Comparison of ENCODE assay signal across 17 cellular contexts in the genomic region with DNA sequence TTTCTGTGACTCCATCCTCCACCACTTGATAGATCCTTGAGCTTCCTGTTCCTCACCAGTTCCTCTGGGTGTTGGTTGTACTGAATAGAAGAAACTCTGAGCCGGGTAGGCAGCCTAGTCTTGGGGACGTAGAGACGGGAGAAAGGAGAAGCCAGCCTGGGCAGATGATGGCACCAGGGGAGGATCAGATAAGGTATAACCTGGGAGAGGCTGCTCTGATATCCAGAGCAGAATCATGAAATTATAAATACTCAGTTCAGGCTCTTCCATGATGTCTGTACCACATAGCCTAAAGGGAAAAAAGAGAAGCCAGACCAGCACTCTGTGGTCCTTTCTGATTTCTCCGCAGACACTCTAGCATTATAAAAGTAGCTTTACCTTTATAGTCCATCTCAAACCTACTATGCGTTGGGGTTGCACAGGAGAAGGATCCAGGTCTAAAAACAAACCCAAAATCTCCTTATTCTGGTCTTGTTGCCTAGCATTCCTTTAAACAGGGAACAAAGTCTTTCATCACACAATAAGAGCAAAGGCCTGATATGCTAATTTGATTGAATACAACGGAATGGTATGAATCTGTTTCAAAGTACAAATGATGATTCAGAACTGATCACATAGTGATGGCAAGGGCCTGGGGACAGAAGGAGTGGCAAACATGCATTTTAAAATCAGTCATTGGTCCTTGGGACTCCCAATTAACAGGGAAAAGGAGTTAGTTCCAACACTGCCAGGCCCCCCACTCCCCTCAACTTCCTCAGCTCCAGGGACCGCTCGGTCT. TPM values are rescaled to one million over a fixed set of nuclear protein-coding genes. Genes with fewer than 3 reads are reported as not detected.
A peak's percentile ranks its signal among the peaks of the same experiment; 100 is the strongest.
DNase-seq lines count a peak whose midpoint lies in the region; ATAC-seq and TF ChIP-seq lines count a peak whose summit lies in the region.
"Had no signal": no experiment of that assay in that cellular context is flagged by ENCODE, and none has a peak within 500 bp of the region (broad histone marks: within the 10 kb centered on the region; RNA-seq: fewer than 3 reads in every experiment).

No MANE protein-coding gene starts in this region.

- H3K36me3 ChIP-seq in stomach (no peaks in the 10 kb centered on the region), testis (ENCODE audit: low read depth, missing control alignments) (no peaks in the 10 kb centered on the region)
- H3K36me3 ChIP-seq: pancreas, Peyer's patch had no signal

- no peak overlapping the region for H3K27ac Mint-ChIP-seq in activated CD8-positive, alpha-beta T cell treated with anti-CD3 and anti-CD28 coated beads, Interleukin-2, amount 10 ng/mL, durations not matched to agents 7 days and 5 days
- no peak overlapping the region for H3K27ac Mint-ChIP-seq in activated CD8-positive, alpha-beta T cell treated with anti-CD3 and anti-CD28 coated beads for 36 hours
- no peak overlapping the region for H3K27ac Mint-ChIP-seq in activated T-helper 1 cell treated with anti-CD3 and anti-CD28 coated beads, Interleukin-12 subunit alpha, Interleukin-12 subunit beta, Interleukin-2, Interleukin-4 antibody, amounts not matched to agents 30 ng/mL and 10 ng/mL and 1 ng/mL, durations not matched to agents 14 hours and 24 hours and 36 hours

- intact Hi-C loops in activated CD8-positive, alpha-beta T cell treated with anti-CD3 and anti-CD28 coated beads for 36 hours (cut with micrococcal nuclease): no loop called here
- intact Hi-C loops in activated T-helper 1 cell treated with anti-CD3 and anti-CD28 coated beads, Interleukin-12 subunit alpha, Interleukin-12 subunit beta, Interleukin-2, Interleukin-4 antibody, amounts not matched to agents 30 ng/mL and 10 ng/mL and 1 ng/mL, durations not matched to agents 14 hours and 24 hours and 36 hours (cut with micrococcal nuclease): no loop called here
- intact Hi-C loops in stomach (cut with DNase I; ENCODE audit: low total_unique reads) (no loop called here), testis (cut with DNase I; ENCODE audit: low total_unique reads) (no loop called here)

- no peak overlapping the region for H3K4me3 Mint-ChIP-seq in activated CD8-positive, alpha-beta T cell treated with anti-CD3 and anti-CD28 coated beads, Interleukin-2, amount 10 ng/mL, durations not matched to agents 7 days and 5 days
- no peak overlapping the region for H3K4me3 Mint-ChIP-seq in activated CD8-positive, alpha-beta T cell treated with anti-CD3 and anti-CD28 coated beads for 36 hours
- peak overlapping the region; percentile 20 for H3K4me3 Mint-ChIP-seq in activated T-helper 1 cell treated with anti-CD3 and anti-CD28 coated beads, Interleukin-12 subunit alpha, Interleukin-12 subunit beta, Interleukin-2, Interleukin-4 antibody, amounts not matched to agents 30 ng/mL and 10 ng/mL and 1 ng/mL, durations not matched to agents 14 hours and 24 hours and 36 hours

- H3K27me3 Mint-ChIP-seq in activated CD8-positive, alpha-beta T cell treated with anti-CD3 and anti-CD28 coated beads, Interleukin-2, amount 10 ng/mL, durations not matched to agents 7 days and 5 days (ENCODE audit: low read depth): peaks cover 68% of the 10 kb centered on the region
- peaks cover 46% of the 10 kb centered on the region for H3K27me3 Mint-ChIP-seq in activated CD8-positive, alpha-beta T cell treated with anti-CD3 and anti-CD28 coated beads for 36 hours
- H3K27me3 Mint-ChIP-seq in activated T-helper 1 cell treated with anti-CD3 and anti-CD28 coated beads, Interleukin-12 subunit alpha, Interleukin-12 subunit beta, Interleukin-2, Interleukin-4 antibody, amounts not matched to agents 30 ng/mL and 10 ng/mL and 1 ng/mL, durations not matched to agents 14 hours and 24 hours and 36 hours (ENCODE audit: insufficient read depth): peaks cover 69% of the 10 kb centered on the region

- TF ChIP-seq POLR2A in stomach (IDR thresholded peaks at IDR 0.05) (no peak), testis (IDR thresholded peaks at IDR 0.05) (no peak)

- peaks cover 15% of the 10 kb centered on the region for H3K4me1 Mint-ChIP-seq in activated CD8-positive, alpha-beta T cell treated with anti-CD3 and anti-CD28 coated beads, Interleukin-2, amount 10 ng/mL, durations not matched to agents 7 days and 5 days (ENCODE audit: low read depth)
- H3K4me1 Mint-ChIP-seq in activated CD8-positive, alpha-beta T cell treated with anti-CD3 and anti-CD28 coated beads for 36 hours (ENCODE audit: low read depth): peaks cover 12% of the 10 kb centered on the region
- H3K4me1 Mint-ChIP-seq in activated T-helper 1 cell treated with anti-CD3 and anti-CD28 coated beads, Interleukin-12 subunit alpha, Interleukin-12 subunit beta, Interleukin-2, Interleukin-4 antibody, amounts not matched to agents 30 ng/mL and 10 ng/mL and 1 ng/mL, durations not matched to agents 14 hours and 24 hours and 36 hours (ENCODE audit: low read depth): peaks cover 19% of the 10 kb centered on the region

- no peak for TF ChIP-seq CTCF in activated CD8-positive, alpha-beta T cell treated with anti-CD3 and anti-CD28 coated beads for 36 hours (IDR thresholded peaks at IDR 0.05)
- TF ChIP-seq CTCF in stomach (IDR thresholded peaks at IDR 0.05) (no peak), testis (IDR thresholded peaks at IDR 0.05) (no peak)

- DNase-seq in activated CD8-positive, alpha-beta T cell treated with anti-CD3 and anti-CD28 coated beads, Interleukin-2, amount 10 ng/mL, durations not matched to agents 7 days and 5 days: peak; percentile 4
- no peak for DNase-seq in activated CD8-positive, alpha-beta T cell treated with anti-CD3 and anti-CD28 coated beads for 36 hours
- DNase-seq in activated T-helper 1 cell treated with anti-CD3 and anti-CD28 coated beads, Interleukin-12 subunit alpha, Interleukin-12 subunit beta, Interleukin-2, Interleukin-4 antibody, amounts not matched to agents 30 ng/mL and 10 ng/mL and 1 ng/mL, durations not matched to agents 14 hours and 24 hours and 36 hours (ENCODE audit: low spot score): no peak
- peak; percentile 18 for DNase-seq in kidney tubule cell (ENCODE audit: low spot score)
- DNase-seq in stomach: no peak
- DNase-seq in testis: no peak
- DNase-seq in NCI-H2081 (lab: John Stamatoyannopoulos, UW): no peak
- DNase-seq: activated CD4-positive, CD25-positive, alpha-beta regulatory T cell treated with anti-CD3 and anti-CD28 coated beads, Interleukin-2, amount 50 U/mL, for 72 hours; activated T-cell treated with anti-CD3 and anti-CD28 coated beads for 4 hours; amygdala; NCI-H187; NCI-H69; pancreas; Peyer's patch; stimulated activated CD4-positive, alpha-beta T cell treated with anti-CD3 and anti-CD28 coated beads, Interleukin-15, amount 100 ng/mL, for 24 hours had no signal

- H3K27ac ChIP-seq in stomach: peak overlapping the region in 3 of 5 donors; percentile 44 to 84 (median 61)
- peak overlapping the region in 1 of 2 donors; percentile 91 for H3K27ac ChIP-seq in testis
- H3K27ac ChIP-seq: pancreas had no signal

- POLR2A ChIA-PET in activated CD8-positive, alpha-beta T cell treated with anti-CD3 and anti-CD28 coated beads, Interleukin-2, amount 10 ng/mL, durations not matched to agents 7 days and 5 days (lab: Charles Lee): no interaction called here
- POLR2A ChIA-PET in activated CD8-positive, alpha-beta T cell treated with anti-CD3 and anti-CD28 coated beads for 36 hours (lab: Charles Lee): no interaction called here

- H3K9me3 ChIP-seq in stomach (no peaks in the 10 kb centered on the region), testis (no peaks in the 10 kb centered on the region)
- H3K9me3 ChIP-seq: pancreas, Peyer's patch had no signal

- CTCF ChIA-PET in activated CD8-positive, alpha-beta T cell treated with anti-CD3 and anti-CD28 coated beads, Interleukin-2, amount 10 ng/mL, durations not matched to agents 7 days and 5 days (lab: Charles Lee): interaction anchor here (1.3 to 1.5 kb wide), 2 partner anchors 8 to 86 kb away, joined by 4 read pairs; no protein-coding TSS in a partner anchor
- CTCF ChIA-PET in activated CD8-positive, alpha-beta T cell treated with anti-CD3 and anti-CD28 coated beads for 36 hours (lab: Charles Lee): interaction anchor here (1.1 to 1.7 kb wide), 5 partner anchors 26 to 51 kb away, joined by 3 to 6 read pairs (median 4); no protein-coding TSS in a partner anchor

- TF ChIP-seq EP300 in stomach (IDR thresholded peaks at IDR 0.05): no peak

- ATAC-seq in activated CD8-positive, alpha-beta T cell treated with anti-CD3 and anti-CD28 coated beads, Interleukin-2, amount 10 ng/mL, durations not matched to agents 7 days and 5 days: no peak
- no peak for ATAC-seq in activated CD8-positive, alpha-beta T cell treated with anti-CD3 and anti-CD28 coated beads for 36 hours
- ATAC-seq in GM18870 (IDR thresholded peaks at IDR 0.05; ENCODE audit: unreplicated experiment): no peak
- ATAC-seq: pancreas had no signal

- H3K4me1 ChIP-seq in stomach: peaks cover 10 to 20% (median 14%) of the 10 kb centered on the region in 4 donors
- H3K4me1 ChIP-seq in testis: peaks cover 2% of the 10 kb centered on the region
- H3K4me1 ChIP-seq: pancreas had no signal

- H3K27me3 ChIP-seq in stomach: peaks cover 0 to 47% (median 18%) of the 10 kb centered on the region in 3 donors
- no peaks in the 10 kb centered on the region for H3K27me3 ChIP-seq in testis

- 60 to 74% (median 67%) methylated on average over 8 of the region's 8 CpGs for WGBS in stomach, 5 donors
- 46 to 65% methylated on average over 8 of the region's 8 CpGs for WGBS in testis, 2 donors

- H3K36me3 Mint-ChIP-seq in activated CD8-positive, alpha-beta T cell treated with anti-CD3 and anti-CD28 coated beads, Interleukin-2, amount 10 ng/mL, durations not matched to agents 7 days and 5 days (ENCODE audit: low read depth): no peaks in the 10 kb centered on the region
- H3K36me3 Mint-ChIP-seq in activated CD8-positive, alpha-beta T cell treated with anti-CD3 and anti-CD28 coated beads for 36 hours (ENCODE audit: low read depth): no peaks in the 10 kb centered on the region
- no peaks in the 10 kb centered on the region for H3K36me3 Mint-ChIP-seq in activated T-helper 1 cell treated with anti-CD3 and anti-CD28 coated beads, Interleukin-12 subunit alpha, Interleukin-12 subunit beta, Interleukin-2, Interleukin-4 antibody, amounts not matched to agents 30 ng/mL and 10 ng/mL and 1 ng/mL, durations not matched to agents 14 hours and 24 hours and 36 hours (ENCODE audit: low read depth)

- no peaks in the 10 kb centered on the region for H3K9me3 Mint-ChIP-seq in activated CD8-positive, alpha-beta T cell treated with anti-CD3 and anti-CD28 coated beads, Interleukin-2, amount 10 ng/mL, durations not matched to agents 7 days and 5 days (ENCODE audit: insufficient read depth)
- no peaks in the 10 kb centered on the region for H3K9me3 Mint-ChIP-seq in activated CD8-positive, alpha-beta T cell treated with anti-CD3 and anti-CD28 coated beads for 36 hours
- no peaks in the 10 kb centered on the region for H3K9me3 Mint-ChIP-seq in activated T-helper 1 cell treated with anti-CD3 and anti-CD28 coated beads, Interleukin-12 subunit alpha, Interleukin-12 subunit beta, Interleukin-2, Interleukin-4 antibody, amounts not matched to agents 30 ng/mL and 10 ng/mL and 1 ng/mL, durations not matched to agents 14 hours and 24 hours and 36 hours

- no peak overlapping the region for H3K4me3 ChIP-seq in stomach
- H3K4me3 ChIP-seq in testis: no peak overlapping the region
- H3K4me3 ChIP-seq: pancreas had no signal

RNA-seq across cellular contexts. Expression of a gene that starts 1.2 kb away (rescaled TPM):
- total RNA-seq in activated CD8-positive, alpha-beta T cell treated with anti-CD3 and anti-CD28 coated beads, Interleukin-2, amount 10 ng/mL, durations not matched to agents 7 days and 5 days: not detected
- total RNA-seq in activated CD8-positive, alpha-beta T cell treated with anti-CD3 and anti-CD28 coated beads for 36 hours: under 1 TPM; 0.04 to 0.05 TPM
- total RNA-seq in activated T-helper 1 cell treated with anti-CD3 and anti-CD28 coated beads, Interleukin-12 subunit alpha, Interleukin-12 subunit beta, Interleukin-2, Interleukin-4 antibody, amounts not matched to agents 30 ng/mL and 10 ng/mL and 1 ng/mL, durations not matched to agents 14 hours and 24 hours and 36 hours: not detected in 2 replicates
- total RNA-seq in stomach: 10 to 100 TPM in 4 of 5 donors, 1 to 10 TPM in 1; 9.4 to 31.2 (median 14.0) TPM
- polyA plus RNA-seq in stomach: 1 to 10 TPM; 3.2 to 9.2 (median 6.9) TPM
- 10 to 100 TPM; 28.3 to 32.5 TPM for total RNA-seq in testis
- 70.7 TPM for polyA plus RNA-seq in testis (ENCODE audit: insufficient read depth, low read depth, low replicate concordance)
- total RNA-seq: G401 had no signal

Comparison
In these comparisons a context has a peak if more than half of its experiments do, and no peak if none do; other contexts are left out.
1. DNase-seq: peak in activated CD8-positive, alpha-beta T cell treated with anti-CD3 and anti-CD28 coated beads, Interleukin-2, amount 10 ng/mL, durations not matched to agents 7 days and 5 days (single experiment) and kidney tubule cell (single experiment); none in activated CD8-positive, alpha-beta T cell treated with anti-CD3 and anti-CD28 coated beads for 36 hours (single experiment), activated T-helper 1 cell treated with anti-CD3 and anti-CD28 coated beads, Interleukin-12 subunit alpha, Interleukin-12 subunit beta, Interleukin-2, Interleukin-4 antibody, amounts not matched to agents 30 ng/mL and 10 ng/mL and 1 ng/mL, durations not matched to agents 14 hours and 24 hours and 36 hours (single experiment), stomach (single experiment), testis (single experiment) and NCI-H2081 (0 of 2).
2. RNA of a gene that starts 1.2 kb away (total RNA-seq): 28.3 to 32.5 TPM in testis and 9.4 to 31.2 TPM in stomach; 0.04 to 0.05 TPM in activated CD8-positive, alpha-beta T cell treated with anti-CD3 and anti-CD28 coated beads for 36 hours, not detected in activated CD8-positive, alpha-beta T cell treated with anti-CD3 and anti-CD28 coated beads, Interleukin-2, amount 10 ng/mL, durations not matched to agents 7 days and 5 days and not detected in activated T-helper 1 cell treated with anti-CD3 and anti-CD28 coated beads, Interleukin-12 subunit alpha, Interleukin-12 subunit beta, Interleukin-2, Interleukin-4 antibody, amounts not matched to agents 30 ng/mL and 10 ng/mL and 1 ng/mL, durations not matched to agents 14 hours and 24 hours and 36 hours; every median in the first group is over 4 times any median in the second.